ENCODE assay signal across 8 cellular contexts in the genomic region with DNA sequence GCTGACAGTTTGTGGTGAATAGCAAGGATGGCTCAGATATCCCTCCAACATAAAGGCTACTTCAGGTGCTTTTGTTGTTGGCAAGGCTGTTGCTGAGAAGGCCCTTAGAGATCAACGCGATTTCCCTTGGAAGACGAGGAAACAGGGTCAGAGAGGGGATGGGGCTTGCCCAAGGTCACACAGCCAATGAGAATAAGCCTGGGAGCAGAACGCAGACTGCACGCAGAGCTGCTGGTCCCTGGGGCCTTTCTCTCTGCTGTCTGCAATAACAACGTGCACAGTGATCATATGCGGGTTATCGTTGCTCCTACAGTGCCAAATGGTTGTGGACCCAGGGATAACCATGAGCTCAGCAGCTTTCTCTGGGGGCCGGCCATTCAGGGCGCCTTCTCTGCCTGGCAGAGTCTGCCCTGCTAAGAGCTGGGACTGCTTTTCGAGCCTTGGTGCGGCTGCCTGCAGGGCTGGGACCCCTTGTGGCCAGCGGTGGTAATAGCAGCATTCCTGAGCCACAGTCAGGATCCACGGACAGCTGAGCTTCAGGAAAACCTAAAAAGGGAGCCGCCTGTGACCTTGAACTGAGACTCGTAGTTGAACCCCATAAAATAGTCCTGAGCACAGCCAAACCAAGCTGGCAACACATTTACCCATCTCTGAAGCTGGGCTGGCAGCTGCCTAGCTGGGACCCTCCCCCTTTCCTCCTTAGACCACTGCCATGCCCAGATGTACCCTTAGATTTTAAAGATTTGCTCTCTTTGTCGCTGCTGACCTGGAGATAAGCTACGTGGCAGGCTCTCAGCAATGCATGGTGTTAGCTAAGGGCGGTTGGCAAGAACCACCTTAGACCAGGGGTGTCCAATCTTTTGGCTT. TPM values are rescaled to one million over a fixed set of nuclear protein-coding genes. Genes with fewer than 3 reads are reported as not detected.
A peak's percentile ranks its signal among the peaks of the same experiment; 100 is the strongest.
DNase-seq lines count a peak whose midpoint lies in the region; ATAC-seq and TF ChIP-seq lines count a peak whose summit lies in the region.

No MANE protein-coding gene starts in this region.

- no peaks in the 10 kb centered on the region for H3K27me3 ChIP-seq in upper lobe of right lung

- intact Hi-C loops in activated naive CD4-positive, alpha-beta T cell treated with anti-CD3 and anti-CD28 coated beads for 36 hours (cut with micrococcal nuclease): loop anchor here (1.0 kb wide), 1 partner anchor 43 kb away; no protein-coding TSS in a partner anchor
- intact Hi-C loops in upper lobe of right lung (cut with DNase I): no loop called here

- H3K27ac ChIP-seq in upper lobe of right lung: no peak overlapping the region

- H3K27ac Mint-ChIP-seq in activated naive CD4-positive, alpha-beta T cell treated with anti-CD3 and anti-CD28 coated beads for 36 hours: no peak overlapping the region
- H3K27ac Mint-ChIP-seq in osteocyte (ENCODE audit: unreplicated experiment): no peak overlapping the region

- no peaks in the 10 kb centered on the region for H3K9me3 ChIP-seq in upper lobe of right lung

- H3K4me1 ChIP-seq in upper lobe of right lung: no peaks in the 10 kb centered on the region

- DNase-seq in D341Med (ENCODE audit: low spot score) (peak; percentile 89), HPDE6-E6E7 (ENCODE audit: extremely low spot score) (peak; percentile 92), RPMI8226 (peak; percentile 62), glomerular endothelial cell (ENCODE audit: extremely low read depth, low read depth, low spot score) (peak; percentile 16), osteocyte (ENCODE audit: extremely low spot score, unreplicated experiment) (peak; percentile 92), upper lobe of right lung (peak; percentile 79)
- DNase-seq in activated naive CD4-positive, alpha-beta T cell treated with anti-CD3 and anti-CD28 coated beads for 36 hours: peak; percentile 68

- no peak overlapping the region for H3K4me3 Mint-ChIP-seq in activated naive CD4-positive, alpha-beta T cell treated with anti-CD3 and anti-CD28 coated beads for 36 hours
- H3K4me3 Mint-ChIP-seq in osteocyte (ENCODE audit: unreplicated experiment): no peak overlapping the region

- no peaks in the 10 kb centered on the region for H3K36me3 ChIP-seq in upper lobe of right lung

- peaks cover 6% of the 10 kb centered on the region for H3K36me3 Mint-ChIP-seq in activated naive CD4-positive, alpha-beta T cell treated with anti-CD3 and anti-CD28 coated beads for 36 hours (ENCODE audit: low read depth)
- peaks cover 4% of the 10 kb centered on the region for H3K36me3 Mint-ChIP-seq in osteocyte (ENCODE audit: unreplicated experiment)

- no peaks in the 10 kb centered on the region for H3K27me3 Mint-ChIP-seq in activated naive CD4-positive, alpha-beta T cell treated with anti-CD3 and anti-CD28 coated beads for 36 hours (ENCODE audit: low read depth)
- H3K27me3 Mint-ChIP-seq in osteocyte (ENCODE audit: unreplicated experiment): no peaks in the 10 kb centered on the region

- peaks cover 14% of the 10 kb centered on the region for H3K4me1 Mint-ChIP-seq in activated naive CD4-positive, alpha-beta T cell treated with anti-CD3 and anti-CD28 coated beads for 36 hours (ENCODE audit: low read depth)
- H3K4me1 Mint-ChIP-seq in osteocyte (ENCODE audit: unreplicated experiment): peaks cover 2% of the 10 kb centered on the region

- H3K9me3 Mint-ChIP-seq in activated naive CD4-positive, alpha-beta T cell treated with anti-CD3 and anti-CD28 coated beads for 36 hours: no peaks in the 10 kb centered on the region
- no peaks in the 10 kb centered on the region for H3K9me3 Mint-ChIP-seq in osteocyte (ENCODE audit: unreplicated experiment)

- peak; percentile 92 for TF ChIP-seq CTCF in osteocyte (IDR thresholded peaks at IDR 0.05)
- TF ChIP-seq CTCF in upper lobe of right lung (IDR thresholded peaks at IDR 0.05): peak; percentile 92

- no peak overlapping the region for H3K4me3 ChIP-seq in upper lobe of right lung

- CTCF ChIA-PET in activated naive CD4-positive, alpha-beta T cell treated with anti-CD3 and anti-CD28 coated beads for 36 hours (lab: Charles Lee): interaction anchor here (0.5 to 12.1 kb wide), 25 partner anchors 10 to 1056 kb away, joined by 3 to 215 read pairs (median 5); partner anchors contain the start of genes EMC1, HTR6 and MRTO4

- ATAC-seq in upper lobe of right lung: peak; percentile 94
- ATAC-seq in GM19328 (IDR thresholded peaks at IDR 0.05; ENCODE audit: unreplicated experiment): no peak

RNA-seq across cellular contexts. Expression of gene HTR6, which starts 39.8 kb away (rescaled TPM):
- under 1 TPM; 0.19 to 0.37 TPM for total RNA-seq in activated naive CD4-positive, alpha-beta T cell treated with anti-CD3 and anti-CD28 coated beads for 36 hours
- total RNA-seq in glomerular endothelial cell: not detected in 2 replicates
- total RNA-seq in osteocyte: 0.16 TPM in 1 of 2 replicates, not detected in the other
- total RNA-seq in upper lobe of right lung: not detected

Comparison
In these comparisons a context has a peak if more than half of its experiments do, and no peak if none do; other contexts are left out.
1. DNase-seq: peak in every context shown above with its lines; median percentile 92 in HPDE6-E6E7; 92 in osteocyte; 89 in D341Med; 79 in upper lobe of right lung; 68 in activated naive CD4-positive, alpha-beta T cell treated with anti-CD3 and anti-CD28 coated beads for 36 hours; 62 in RPMI8226; 16 in glomerular endothelial cell.